Comparison of ENCODE assay signal across 29 cellular contexts in the genomic region with DNA sequence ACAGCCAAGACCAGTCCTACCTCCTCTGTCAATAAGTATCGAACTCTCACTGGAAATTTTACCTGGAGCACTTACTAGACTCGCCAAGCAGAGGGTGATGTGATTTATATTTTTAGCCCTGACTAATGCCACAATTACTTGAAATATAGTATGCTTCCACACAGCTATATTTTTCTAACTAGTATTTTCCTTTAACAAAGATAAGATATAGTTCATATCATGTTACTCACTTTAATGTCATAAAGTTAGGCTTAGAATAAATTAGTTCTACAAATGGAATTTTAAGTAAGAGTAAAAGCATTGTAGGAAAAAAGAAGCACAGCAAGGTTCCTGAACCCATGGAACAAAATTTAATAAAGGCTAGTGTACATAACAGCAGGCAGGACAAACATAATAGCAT. TPM values are rescaled to one million over a fixed set of nuclear protein-coding genes. Genes with fewer than 3 reads are reported as not detected.
"Had no signal": no experiment of that assay in that cellular context is flagged by ENCODE, and none has a peak within 500 bp of the region (broad histone marks: within the 10 kb centered on the region; RNA-seq: fewer than 3 reads in every experiment).

No MANE protein-coding gene starts in this region.

- DNase-seq: stimulated activated CD4-positive, alpha-beta T cell treated with anti-CD3 and anti-CD28 coated beads, Interleukin-2, amount 100 ng/mL, for 48 hours; stimulated activated CD4-positive, alpha-beta T cell treated with anti-CD3 and anti-CD28 coated beads, Interleukin-4, amount 100 ng/mL, for 1 hour; stimulated activated CD4-positive, alpha-beta T cell treated with anti-CD3 and anti-CD28 coated beads, Interleukin-4, amount 100 ng/mL, for 24 hours; stimulated activated CD4-positive, alpha-beta T cell treated with anti-CD3 and anti-CD28 coated beads, Interleukin-4, amount 100 ng/mL, for 4 hours; stimulated activated CD8-positive, alpha-beta memory T cell treated with anti-CD3 and anti-CD28 coated beads, Interleukin-4, amount 100 ng/mL, for 48 hours; stimulated activated naive B cell treated with anti-CD40 and anti-IgM and Interleukin-4, amounts not matched to agents 10 μg/mL and 1 μg/mL and 100 μg/mL, for 72 hours; stimulated activated naive CD4-positive, alpha-beta T cell; stimulated activated naive CD4-positive, alpha-beta T cell treated with Interleukin-2 at 50 U/mL for 16 hours; stimulated activated naive CD8-positive, alpha-beta T cell treated with anti-CD3 and anti-CD28 coated beads, Interleukin-15, amount 100 ng/mL, for 72 hours; stimulated activated naive CD8-positive, alpha-beta T cell treated with anti-CD3 and anti-CD28 coated beads, Interleukin-15, Interleukin-2, amounts not matched to agents 100 U/mL and 50 U/mL, for 24 hours; stomach; substantia nigra; testis; thyroid gland; tibial artery; transverse colon; trophoblast cell; upper lobe of left lung; upper lobe of right lung; uterus had no signal

- H3K27ac ChIP-seq: stomach, suprapubic skin, testis, thoracic aorta, thyroid gland, tibial artery, tibial nerve, transverse colon, upper lobe of left lung, upper lobe of right lung, uterus, vagina had no signal

- H3K36me3 ChIP-seq: stomach, suprapubic skin, thoracic aorta, thyroid gland, tibial artery, tibial nerve, transverse colon, upper lobe of left lung, upper lobe of right lung, uterus, vagina had no signal

- ATAC-seq: stimulated activated effector memory CD8-positive, alpha-beta T cell treated with anti-CD3 and anti-CD28 coated beads, Interleukin-12 subunit alpha, Interleukin-12 subunit beta, amount 100 ng/mL, for 72 hours; stimulated activated memory B cell treated with anti-CD40 and anti-IgM and Interleukin-4, amounts not matched to agents 10 μg/mL and 1 μg/mL and 100 μg/mL, for 72 hours; stimulated activated naive B cell treated with anti-CD40 and anti-IgM and Interleukin-4, amounts not matched to agents 10 μg/mL and 1 μg/mL and 100 μg/mL, for 72 hours; stimulated activated naive CD8-positive, alpha-beta T cell treated with anti-CD3 and anti-CD28 coated beads, Interleukin-15, amount 100 ng/mL, for 72 hours; stimulated activated naive CD8-positive, alpha-beta T cell treated with anti-CD3 and anti-CD28 coated beads, Interleukin-15, Interleukin-2, amounts not matched to agents 100 U/mL and 50 U/mL, for 24 hours; upper lobe of right lung had no signal

- H3K4me3 ChIP-seq: stomach, suprapubic skin, testis, thoracic aorta, thyroid gland, tibial artery, tibial nerve, transverse colon, upper lobe of left lung, upper lobe of right lung, uterus, vagina had no signal

- H3K4me1 ChIP-seq: stomach, suprapubic skin, testis, thyroid gland, tibial artery, tibial nerve, transverse colon, upper lobe of left lung, upper lobe of right lung, uterus, vagina had no signal

- H3K27me3 ChIP-seq: testis, thyroid gland, upper lobe of left lung, uterus, vagina had no signal

- H3K9me3 ChIP-seq: stomach, suprapubic skin, testis, thoracic aorta, thyroid gland, tibial artery, tibial nerve, transverse colon, upper lobe of left lung, upper lobe of right lung, uterus, vagina had no signal

RNA-seq across cellular contexts. Expression of a gene that starts 16.0 kb away (rescaled TPM):
- total RNA-seq: subcutaneous adipose tissue, suprapubic skin, temporal lobe, upper lobe of right lung, urinary bladder, uterus, vagina had no signal
